In the genomic region with DNA sequence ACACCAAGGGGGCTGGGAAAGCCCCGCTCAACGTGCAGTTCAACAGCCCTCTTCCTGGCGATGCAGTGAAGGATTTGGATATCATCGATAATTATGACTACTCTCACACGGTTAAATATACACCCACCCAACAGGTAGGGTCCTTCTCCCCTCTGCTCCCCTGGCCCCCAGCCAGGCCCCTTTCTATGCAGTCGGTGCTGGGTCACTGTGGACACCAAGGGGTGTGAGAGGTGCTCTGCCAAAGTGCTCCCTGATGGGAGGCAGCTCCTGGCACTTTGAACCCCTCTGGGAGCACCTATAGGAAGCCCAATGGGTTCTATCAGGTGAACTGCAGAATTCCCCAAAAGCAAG, we compare ENCODE assay signal across 16 cellular contexts.
A peak's percentile ranks its signal among the peaks of the same experiment; 100 is the strongest.
DNase-seq lines count a peak whose midpoint lies in the region; TF ChIP-seq lines count a peak whose summit lies in the region.
"Had no signal": no experiment of that assay in that cellular context is flagged by ENCODE, and none has a peak within 500 bp of the region (broad histone marks: within the 10 kb centered on the region; RNA-seq: fewer than 3 reads in every experiment).

No MANE protein-coding gene starts in this region.

- TF ChIP-seq CTCF in C4-2B (conservative IDR thresholded peaks at IDR 0.05) (no peak), LNCaP clone FGC (IDR thresholded peaks at IDR 0.05; ENCODE audit: control insufficient read depth, extremely low read depth, insufficient read depth) (no peak), progenitor cell of endocrine pancreas (IDR thresholded peaks at IDR 0.05; ENCODE audit: unreplicated experiment) (no peak)

- H3K27ac Mint-ChIP-seq in progenitor cell of endocrine pancreas: peak overlapping the region; percentile 93
- H3K27ac Mint-ChIP-seq: dendritic cell treated with granulocyte-macrophage colony-stimulating factor and Interleukin-4, amounts not matched to agents 40 ng/mL and 50 ng/mL, for 4 days; T-helper 2 cell treated with Interferon-gamma antibody and Interleukin-4, amounts not matched to agents 5 μg/mL and 100 μg/mL, for 36 hours had no signal

- H3K36me3 ChIP-seq in esophagus (ENCODE audit: control insufficient read depth in 2 of 2, insufficient read depth in 2 of 2, low read length in 1 of 2): peaks cover 10 to 19% of the 10 kb centered on the region in 2 donors
- H3K36me3 ChIP-seq: SJCRH30 had no signal

- H3K9me3 Mint-ChIP-seq in progenitor cell of endocrine pancreas (ENCODE audit: low read depth): no peaks in the 10 kb centered on the region
- H3K9me3 Mint-ChIP-seq: dendritic cell treated with granulocyte-macrophage colony-stimulating factor and Interleukin-4, amounts not matched to agents 40 ng/mL and 50 ng/mL, for 4 days; T-helper 2 cell treated with Interferon-gamma antibody and Interleukin-4, amounts not matched to agents 5 μg/mL and 100 μg/mL, for 36 hours had no signal

- WGBS in esophagus, 2 donors: 42 to 58% methylated on average over 6 of the region's 6 CpGs

- no peak overlapping the region for H3K4me3 Mint-ChIP-seq in progenitor cell of endocrine pancreas (ENCODE audit: low read depth)
- H3K4me3 Mint-ChIP-seq: dendritic cell treated with granulocyte-macrophage colony-stimulating factor and Interleukin-4, amounts not matched to agents 40 ng/mL and 50 ng/mL, for 4 days; T-helper 2 cell treated with Interferon-gamma antibody and Interleukin-4, amounts not matched to agents 5 μg/mL and 100 μg/mL, for 36 hours had no signal

- H3K36me3 Mint-ChIP-seq in progenitor cell of endocrine pancreas (ENCODE audit: insufficient read depth): peaks cover 33% of the 10 kb centered on the region

- H3K4me3 ChIP-seq in LNCaP clone FGC (ENCODE audit: low read depth, low read length): peak overlapping the region; percentile 45
- H3K4me3 ChIP-seq in esophagus (ENCODE audit: low read depth in 1 of 2, low read length in 2 of 2): peak overlapping the region; percentile 7 to 41
- H3K4me3 ChIP-seq: SJCRH30 had no signal

- peaks cover 19% of the 10 kb centered on the region for H3K4me1 Mint-ChIP-seq in progenitor cell of endocrine pancreas (ENCODE audit: low read depth)

- peaks cover 8 to 14% of the 10 kb centered on the region in 2 donors for H3K4me1 ChIP-seq in esophagus (ENCODE audit: control insufficient read depth in 2 of 2, insufficient read depth in 2 of 2, low read length in 1 of 2)
- H3K4me1 ChIP-seq: SJCRH30 had no signal

- no peaks in the 10 kb centered on the region for H3K9me3 ChIP-seq in esophagus (ENCODE audit: control insufficient read depth in 2 of 2, insufficient read depth in 1 of 2, low read depth in 1 of 2, low read length in 1 of 2)
- H3K9me3 ChIP-seq: SJCRH30 had no signal

- DNase-seq in LNCaP clone FGC (ENCODE audit: low read depth) (no peak), progenitor cell of endocrine pancreas (ENCODE audit: low spot score, unreplicated experiment) (no peak), amniotic stem cell (lab: John Stamatoyannopoulos, UW) (no peak), COLO668 (lab: John Stamatoyannopoulos, UW; ENCODE audit: unreplicated experiment) (no peak), NCI-H345 (lab: John Stamatoyannopoulos, UW) (no peak)
- no peak for DNase-seq in activated CD4-positive, alpha-beta T cell treated with anti-CD3 and anti-CD28 coated beads for 4 hours
- DNase-seq: activated naive CD4-positive, alpha-beta T cell treated with Interleukin-2 at 50 U/mL for 16 hours; COR-L47; GF-D8; left ventricle myocardium superior; NCI-H524 treated with DMSO at 0.1 percent for 48 hours; SJCRH30 had no signal

- H3K27me3 ChIP-seq in esophagus (ENCODE audit: control insufficient read depth in 1 of 2, insufficient read depth in 2 of 2, low read length in 2 of 2): no peaks in the 10 kb centered on the region
- H3K27me3 ChIP-seq: SJCRH30 had no signal

- H3K27ac ChIP-seq in C4-2B (peak overlapping the region; percentile 81), esophagus (ENCODE audit: low read depth in 2 of 2, low read length in 1 of 2) (peak overlapping the region; percentile 53 to 74)
- H3K27ac ChIP-seq: SJCRH30 had no signal

- no peaks in the 10 kb centered on the region for H3K27me3 Mint-ChIP-seq in progenitor cell of endocrine pancreas
- H3K27me3 Mint-ChIP-seq: dendritic cell treated with granulocyte-macrophage colony-stimulating factor and Interleukin-4, amounts not matched to agents 40 ng/mL and 50 ng/mL, for 4 days had no signal
